8 cellular contexts compared by ENCODE assay signal in the genomic region with DNA sequence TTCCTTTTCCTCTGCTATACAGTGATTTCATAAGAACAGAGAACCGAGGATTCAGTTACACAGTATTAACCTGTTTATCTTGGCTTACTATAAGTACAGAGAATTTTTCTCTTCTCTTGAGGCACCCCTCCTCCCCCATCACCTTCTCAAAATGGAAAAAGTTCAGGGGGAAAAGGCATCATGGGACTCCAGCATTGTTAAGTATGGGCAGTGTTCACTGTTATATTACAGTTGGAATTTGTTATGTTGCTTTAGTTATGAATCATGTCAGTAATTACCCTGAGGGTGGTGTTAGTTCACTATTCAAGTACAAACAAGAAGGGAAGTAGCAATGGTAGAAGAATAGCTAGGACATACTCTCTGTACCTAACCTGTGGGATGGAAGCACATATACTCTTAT. TPM values are rescaled to one million over a fixed set of nuclear protein-coding genes. Genes with fewer than 3 reads are reported as not detected.
DNase-seq lines count a peak whose midpoint lies in the region; ATAC-seq and TF ChIP-seq lines count a peak whose summit lies in the region.

No MANE protein-coding gene starts in this region.

- no peak for DNase-seq in CD8-positive, alpha-beta T cell
- DNase-seq in HFFc6 (peak; percentile 84), T-helper 17 cell (no peak), heart left ventricle (no peak), midbrain (lab: John Stamatoyannopoulos, UW) (no peak), substantia nigra (lab: John Stamatoyannopoulos, UW) (no peak)
- no peak for DNase-seq in stimulated activated effector memory CD8-positive, alpha-beta T cell treated with anti-CD3 and anti-CD28 coated beads, Interleukin-12 subunit alpha, Interleukin-12 subunit beta, amount 100 ng/mL, for 72 hours (ENCODE audit: low spot score in 2 of 2)
- DNase-seq in stimulated activated CD4-positive, alpha-beta T cell treated with anti-CD3 and anti-CD28 coated beads, Interleukin-12 subunit alpha, Interleukin-12 subunit beta, amount 100 ng/mL, for 4 hours = no peak

- no peaks in the 10 kb centered on the region for H3K36me3 ChIP-seq in CD8-positive, alpha-beta T cell (ENCODE audit: insufficient read depth, low read length)
- peaks cover 0 to 2% (median 0%) of the 10 kb centered on the region in 9 donors for H3K36me3 ChIP-seq in heart left ventricle

- H3K27me3 Mint-ChIP-seq in CD8-positive, alpha-beta T cell (ENCODE audit: low read depth) = no peaks in the 10 kb centered on the region
- no peaks in the 10 kb centered on the region; the same call in 1 of the 2 replicates for H3K27me3 Mint-ChIP-seq in HFFc6 (ENCODE audit: insufficient read depth)
- H3K27me3 Mint-ChIP-seq in T-helper 17 cell = no peaks in the 10 kb centered on the region

- TF ChIP-seq POLR2A in heart left ventricle (IDR thresholded peaks at IDR 0.05) = no peak

- peak; percentile 38 for ATAC-seq in CD8-positive, alpha-beta T cell
- peak; percentile 67 for ATAC-seq in T-helper 17 cell
- peak; percentile 66 to 90 (median 85) for ATAC-seq in heart left ventricle
- ATAC-seq in stimulated activated effector memory CD8-positive, alpha-beta T cell treated with anti-CD3 and anti-CD28 coated beads, Interleukin-12 subunit alpha, Interleukin-12 subunit beta, amount 100 ng/mL, for 72 hours = peak; percentile 45

- CTCF ChIA-PET in CD8-positive, alpha-beta T cell (lab: Charles Lee) = interaction anchor here (0.6 to 3.5 kb wide), 7 partner anchors 73 to 369 kb away, joined by 3 to 35 read pairs (median 3); no protein-coding TSS in a partner anchor

- H3K4me3 ChIP-seq in CD8-positive, alpha-beta T cell (ENCODE audit: low read depth, low read length) = no peak overlapping the region
- H3K4me3 ChIP-seq in heart left ventricle = peak overlapping the region in 6 of 12 donors; percentile 1 to 29 (median 12)

- no peaks in the 10 kb centered on the region for H3K27me3 ChIP-seq in CD8-positive, alpha-beta T cell (ENCODE audit: insufficient read depth, low read length)
- no peaks in the 10 kb centered on the region for H3K27me3 ChIP-seq in heart left ventricle

- H3K9me3 ChIP-seq in CD8-positive, alpha-beta T cell (ENCODE audit: low read length) = no peaks in the 10 kb centered on the region
- no peaks in the 10 kb centered on the region for H3K9me3 ChIP-seq in T-helper 17 cell (ENCODE audit: control insufficient read depth, low read length, poor library complexity, severe bottlenecking)
- peaks cover 0 to 10% (median 1%) of the 10 kb centered on the region in 12 donors for H3K9me3 ChIP-seq in heart left ventricle

- H3K4me3 Mint-ChIP-seq in CD8-positive, alpha-beta T cell = no peak overlapping the region
- H3K4me3 Mint-ChIP-seq in HFFc6 (peak overlapping the region; percentile 65), T-helper 17 cell (peak overlapping the region; percentile 77)
- peak overlapping the region; percentile 18 for H3K4me3 Mint-ChIP-seq in stimulated activated effector memory CD8-positive, alpha-beta T cell treated with anti-CD3 and anti-CD28 coated beads, Interleukin-12 subunit alpha, Interleukin-12 subunit beta, amount 100 ng/mL, for 72 hours

- no peak for TF ChIP-seq CTCF in CD8-positive, alpha-beta T cell (IDR thresholded peaks at IDR 0.05)
- TF ChIP-seq CTCF in HFFc6 (IDR thresholded peaks at IDR 0.05) (no peak; the same call in 1 of the 2 replicates), heart left ventricle (IDR thresholded peaks at IDR 0.05) (peak in 5 of 12 donors; percentile 12 to 44 (median 26))

- H3K27ac ChIP-seq in CD8-positive, alpha-beta T cell (ENCODE audit: low read depth, low read length) = no peak overlapping the region
- H3K27ac ChIP-seq in heart left ventricle (peak overlapping the region; percentile 7 to 94 (median 72)), substantia nigra (ENCODE audit: low read depth, low read length, poor library complexity, severe bottlenecking) (no peak overlapping the region)

- H3K4me1 Mint-ChIP-seq in CD8-positive, alpha-beta T cell (ENCODE audit: low read depth) = peaks cover 46% of the 10 kb centered on the region
- H3K4me1 Mint-ChIP-seq in HFFc6 (ENCODE audit: low read depth) (peaks cover 82% of the 10 kb centered on the region), T-helper 17 cell (peaks cover 41% of the 10 kb centered on the region)
- H3K4me1 Mint-ChIP-seq in stimulated activated effector memory CD8-positive, alpha-beta T cell treated with anti-CD3 and anti-CD28 coated beads, Interleukin-12 subunit alpha, Interleukin-12 subunit beta, amount 100 ng/mL, for 72 hours = peaks cover 51% of the 10 kb centered on the region

- POLR2A ChIA-PET in CD8-positive, alpha-beta T cell (lab: Charles Lee) = no interaction called here

- H3K27ac Mint-ChIP-seq in CD8-positive, alpha-beta T cell = peak overlapping the region; percentile 34
- peak overlapping the region; percentile 85 for H3K27ac Mint-ChIP-seq in HFFc6
- H3K27ac Mint-ChIP-seq in T-helper 17 cell = peak overlapping the region; percentile 91
- H3K27ac Mint-ChIP-seq in stimulated activated effector memory CD8-positive, alpha-beta T cell treated with anti-CD3 and anti-CD28 coated beads, Interleukin-12 subunit alpha, Interleukin-12 subunit beta, amount 100 ng/mL, for 72 hours = peak overlapping the region; percentile 72

- H3K36me3 Mint-ChIP-seq in CD8-positive, alpha-beta T cell = peaks cover 8% of the 10 kb centered on the region
- H3K36me3 Mint-ChIP-seq in HFFc6 (ENCODE audit: low read depth) = peaks cover 20% of the 10 kb centered on the region
- no peaks in the 10 kb centered on the region for H3K36me3 Mint-ChIP-seq in T-helper 17 cell (ENCODE audit: low read depth)
- peaks cover 6% of the 10 kb centered on the region for H3K36me3 Mint-ChIP-seq in stimulated activated effector memory CD8-positive, alpha-beta T cell treated with anti-CD3 and anti-CD28 coated beads, Interleukin-12 subunit alpha, Interleukin-12 subunit beta, amount 100 ng/mL, for 72 hours

- WGBS in heart left ventricle, 4 donors = 44 to 54% (median 47%) methylated on average over 1 of the region's 1 CpG

- no peaks in the 10 kb centered on the region for H3K9me3 Mint-ChIP-seq in CD8-positive, alpha-beta T cell
- H3K9me3 Mint-ChIP-seq in HFFc6 = peaks cover 8% of the 10 kb centered on the region
- H3K9me3 Mint-ChIP-seq in stimulated activated effector memory CD8-positive, alpha-beta T cell treated with anti-CD3 and anti-CD28 coated beads, Interleukin-12 subunit alpha, Interleukin-12 subunit beta, amount 100 ng/mL, for 72 hours = no peaks in the 10 kb centered on the region

- H3K4me1 ChIP-seq in CD8-positive, alpha-beta T cell (ENCODE audit: insufficient read depth, low read length) = peaks cover 33% of the 10 kb centered on the region
- peaks cover 3 to 78% (median 42%) of the 10 kb centered on the region in 12 donors for H3K4me1 ChIP-seq in heart left ventricle

- intact Hi-C loops in CD8-positive, alpha-beta T cell (cut with DNase I, micrococcal nuclease) = loop anchor here (1.0 to 5.0 kb wide), 3 partner anchors 69 to 179 kb away; no protein-coding TSS in a partner anchor
- intact Hi-C loops in heart left ventricle (cut with DNase I) = loop anchor here in 9 of 10 donors (5.0 to 10.0 kb wide), 7 partner anchors 94 to 181 kb away; no protein-coding TSS in a partner anchor

RNA-seq across cellular contexts. Expression of a gene that starts 12.1 kb away (rescaled TPM):
- total RNA-seq in CD8-positive, alpha-beta T cell = 1 to 10 TPM; 5.4 to 5.7 TPM
- 1 to 10 TPM; 4.8 to 6.7 (median 5.7) TPM for total RNA-seq in HFFc6 (2021; fragmentation: NEBNext Ultra II Directional; extraction: Animal tissue kit (Norgen Biotek cat#: 25700))
- total RNA-seq in T-helper 17 cell (10 to 100 TPM; 37.2 to 48.7 TPM), heart left ventricle (10 to 100 TPM in 8 of 9 donors, 1 to 10 TPM in 1; 6.7 to 47.9 (median 16.6) TPM)
- 10 to 100 TPM in 1 of 2 donors, 1 to 10 TPM in 1; 9.8 to 17.0 TPM for polyA plus RNA-seq in heart left ventricle

Comparison
In these comparisons a context has a peak if more than half of its experiments do, and no peak if none do; other contexts are left out.
1. H3K27ac ChIP-seq: peak in heart left ventricle (12 of 12); none in CD8-positive, alpha-beta T cell (single experiment) and substantia nigra (single experiment).
2. H3K27ac Mint-ChIP-seq: peak in every context shown above with its lines; median percentile 91 in T-helper 17 cell; 85 in HFFc6; 72 in stimulated activated effector memory CD8-positive, alpha-beta T cell treated with anti-CD3 and anti-CD28 coated beads, Interleukin-12 subunit alpha, Interleukin-12 subunit beta, amount 100 ng/mL, for 72 hours; 34 in CD8-positive, alpha-beta T cell.
3. Peak in every context shown above with its lines, with median percentiles within 50 percentile points of each other: ATAC-seq.